Comparison of ENCODE assay signal across 25 cellular contexts in the genomic region with DNA sequence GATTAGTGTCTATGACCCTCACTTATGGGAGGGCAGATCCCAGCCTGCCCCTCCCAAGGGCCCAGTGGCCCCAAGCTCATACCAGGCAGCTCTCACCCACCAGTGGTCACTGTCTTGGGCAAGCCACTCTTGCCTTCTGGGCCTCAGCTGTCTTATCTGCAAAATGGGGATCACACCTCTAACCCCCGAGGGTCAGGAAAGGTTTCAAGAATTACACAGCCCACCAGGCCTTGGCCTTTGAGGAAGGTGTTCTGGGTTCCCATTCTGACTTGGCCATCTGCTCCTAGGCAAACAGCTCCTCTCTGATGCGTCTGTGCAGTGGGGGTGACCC. TPM values are rescaled to one million over a fixed set of nuclear protein-coding genes. Genes with fewer than 3 reads are reported as not detected.
A peak's percentile ranks its signal among the peaks of the same experiment; 100 is the strongest.
DNase-seq lines count a peak whose midpoint lies in the region; ATAC-seq and TF ChIP-seq lines count a peak whose summit lies in the region.
"Had no signal": no experiment of that assay in that cellular context is flagged by ENCODE, and none has a peak within 500 bp of the region (broad histone marks: within the 10 kb centered on the region; RNA-seq: fewer than 3 reads in every experiment).

No MANE protein-coding gene starts in this region.

- H4K20me1 ChIP-seq in GM23338 (replicated peaks; ENCODE audit: insufficient read depth) = no peaks in the 10 kb centered on the region

- no peak overlapping the region for H3K4me3 Mint-ChIP-seq in activated T-helper 1 cell treated with anti-CD3 and anti-CD28 coated beads, Interleukin-12 subunit alpha, Interleukin-12 subunit beta, Interleukin-2, Interleukin-4 antibody, amounts not matched to agents 30 ng/mL and 10 ng/mL and 1 ng/mL, durations not matched to agents 14 hours and 24 hours and 36 hours
- H3K4me3 Mint-ChIP-seq in naive thymus-derived CD4-positive, alpha-beta T cell = no peak overlapping the region
- H3K4me3 Mint-ChIP-seq in GM23338 = no peak overlapping the region
- H3K4me3 Mint-ChIP-seq: nephron progenitor cell had no signal

- no peak overlapping the region for H2AFZ ChIP-seq in GM23338

- POLR2A ChIA-PET in naive thymus-derived CD4-positive, alpha-beta T cell (lab: Charles Lee) = interaction anchor here (0.5 to 3.7 kb wide), 3 partner anchors 13 to 714 kb away, joined by 7 to 26 read pairs (median 8); no protein-coding TSS in a partner anchor

- H3K4me3 ChIP-seq in naive thymus-derived CD4-positive, alpha-beta T cell (ENCODE audit: low read length) = peak overlapping the region; percentile 24
- H3K4me3 ChIP-seq in GM23338 = no peak overlapping the region
- H3K4me3 ChIP-seq: heart left ventricle, testis had no signal

- peaks cover 55% of the 10 kb centered on the region for H3K36me3 Mint-ChIP-seq in activated T-helper 1 cell treated with anti-CD3 and anti-CD28 coated beads, Interleukin-12 subunit alpha, Interleukin-12 subunit beta, Interleukin-2, Interleukin-4 antibody, amounts not matched to agents 30 ng/mL and 10 ng/mL and 1 ng/mL, durations not matched to agents 14 hours and 24 hours and 36 hours (ENCODE audit: low read depth)
- H3K36me3 Mint-ChIP-seq in naive thymus-derived CD4-positive, alpha-beta T cell = peaks cover 0 to 32% (median 3%) of the 10 kb centered on the region in 5 donors
- no peaks in the 10 kb centered on the region for H3K36me3 Mint-ChIP-seq in GM23338 (ENCODE audit: low read depth)

- no peaks in the 10 kb centered on the region for H3K9me2 ChIP-seq in GM23338 (ENCODE audit: insufficient read depth)

- H3K27me3 Mint-ChIP-seq in activated T-helper 1 cell treated with anti-CD3 and anti-CD28 coated beads, Interleukin-12 subunit alpha, Interleukin-12 subunit beta, Interleukin-2, Interleukin-4 antibody, amounts not matched to agents 30 ng/mL and 10 ng/mL and 1 ng/mL, durations not matched to agents 14 hours and 24 hours and 36 hours (ENCODE audit: insufficient read depth) = no peaks in the 10 kb centered on the region
- no peaks in the 10 kb centered on the region for H3K27me3 Mint-ChIP-seq in naive thymus-derived CD4-positive, alpha-beta T cell
- peaks cover 20% of the 10 kb centered on the region for H3K27me3 Mint-ChIP-seq in GM23338 (ENCODE audit: insufficient read depth, low read depth, poor library complexity)

- peak overlapping the region; percentile 72 for H3K27ac ChIP-seq in naive thymus-derived CD4-positive, alpha-beta T cell (ENCODE audit: low read depth, low read length)
- H3K27ac ChIP-seq in GM23338 (ENCODE audit: low read depth) = no peak overlapping the region
- H3K27ac ChIP-seq: C4-2B, testis had no signal

- no peaks in the 10 kb centered on the region for H3K27me3 ChIP-seq in naive thymus-derived CD4-positive, alpha-beta T cell (ENCODE audit: control insufficient read depth in 2 of 2, insufficient read depth in 2 of 2, low read length in 2 of 2)
- no peaks in the 10 kb centered on the region for H3K27me3 ChIP-seq in GM23338 (ENCODE audit: insufficient read depth)
- H3K27me3 ChIP-seq: testis had no signal

- H3K36me3 ChIP-seq in naive thymus-derived CD4-positive, alpha-beta T cell (ENCODE audit: control insufficient read depth in 2 of 3, insufficient read depth in 3 of 3, low read length in 3 of 3) = peaks cover 26 to 100% (median 35%) of the 10 kb centered on the region in 3 experiments
- no peaks in the 10 kb centered on the region for H3K36me3 ChIP-seq in GM23338 (ENCODE audit: insufficient read depth)

- no peaks in the 10 kb centered on the region for H3K9me3 ChIP-seq in naive thymus-derived CD4-positive, alpha-beta T cell (ENCODE audit: control insufficient read depth in 2 of 3, low read length in 3 of 3)
- H3K9me3 ChIP-seq: heart left ventricle, testis had no signal

- H3K79me2 ChIP-seq in GM23338 (replicated peaks; ENCODE audit: insufficient read depth) = no peaks in the 10 kb centered on the region

- H3K27ac Mint-ChIP-seq in activated T-helper 1 cell treated with anti-CD3 and anti-CD28 coated beads, Interleukin-12 subunit alpha, Interleukin-12 subunit beta, Interleukin-2, Interleukin-4 antibody, amounts not matched to agents 30 ng/mL and 10 ng/mL and 1 ng/mL, durations not matched to agents 14 hours and 24 hours and 36 hours = peak overlapping the region; percentile 84
- peak overlapping the region in 5 of 9 donors; percentile 3 to 87 (median 71) for H3K27ac Mint-ChIP-seq in naive thymus-derived CD4-positive, alpha-beta T cell
- H3K27ac Mint-ChIP-seq in GM23338 = no peak overlapping the region
- H3K27ac Mint-ChIP-seq: nephron progenitor cell had no signal

- H3K4me2 ChIP-seq in GM23338 = no peak overlapping the region

- H3K9me3 Mint-ChIP-seq in activated T-helper 1 cell treated with anti-CD3 and anti-CD28 coated beads, Interleukin-12 subunit alpha, Interleukin-12 subunit beta, Interleukin-2, Interleukin-4 antibody, amounts not matched to agents 30 ng/mL and 10 ng/mL and 1 ng/mL, durations not matched to agents 14 hours and 24 hours and 36 hours = no peaks in the 10 kb centered on the region
- no peaks in the 10 kb centered on the region for H3K9me3 Mint-ChIP-seq in naive thymus-derived CD4-positive, alpha-beta T cell
- no peaks in the 10 kb centered on the region; the same call in 2 of the 3 replicates for H3K9me3 Mint-ChIP-seq in GM23338
- H3K9me3 Mint-ChIP-seq: nephron progenitor cell had no signal

- TF ChIP-seq CTCF in GM23338 (conservative IDR thresholded peaks at IDR 0.05; ENCODE audit: low read depth in 2 of 2) = no peak

- DNase-seq in stimulated activated CD4-positive, alpha-beta T cell treated with anti-CD3 and anti-CD28 coated beads, Interleukin-15, amount 100 ng/mL, for 24 hours = peak; percentile 6
- DNase-seq in stimulated activated CD4-positive, alpha-beta T cell treated with anti-CD3 and anti-CD28 coated beads, Interleukin-4, amount 100 ng/mL, for 4 hours = no peak
- DNase-seq in activated T-helper 1 cell treated with anti-CD3 and anti-CD28 coated beads, Interleukin-12 subunit alpha, Interleukin-12 subunit beta, Interleukin-2, Interleukin-4 antibody, amounts not matched to agents 30 ng/mL and 10 ng/mL and 1 ng/mL, durations not matched to agents 14 hours and 24 hours and 36 hours (ENCODE audit: low spot score) = no peak
- no peak for DNase-seq in naive thymus-derived CD4-positive, alpha-beta T cell
- no peak for DNase-seq in DMS79 treated with DMSO at 0.1 percent for 48 hours (lab: John Stamatoyannopoulos, UW)
- no peak for DNase-seq in foreskin melanocyte
- DNase-seq in GM23338 (ENCODE audit: low spot score) = no peak
- DNase-seq: activated naive CD4-positive, alpha-beta T cell; central memory CD4-positive, alpha-beta T cell; DMS 273 treated with DMSO at 0.1 percent for 48 hours; HCEC 1CT; heart left ventricle; NCI-H1105 treated with DMSO at 0.1 percent for 48 hours; NCI-H2081 treated with DMSO at 0.1 percent for 48 hours; NCI-H446 treated with DMSO at 0.1 percent for 48 hours; OCI-M1; Right ventricle myocardium superior; SW 1271; testis had no signal

- H3F3A ChIP-seq in GM23338 (replicated peaks; ENCODE audit: low read depth) = no peaks in the 10 kb centered on the region

- no peak for ATAC-seq in naive thymus-derived CD4-positive, alpha-beta T cell
- ATAC-seq in GM19395 (IDR thresholded peaks at IDR 0.05; ENCODE audit: unreplicated experiment) = no peak
- no peak for ATAC-seq in GM23338
- ATAC-seq: heart left ventricle, left lobe of liver had no signal

- H3K4me1 ChIP-seq in naive thymus-derived CD4-positive, alpha-beta T cell (ENCODE audit: control insufficient read depth in 2 of 2, insufficient read depth in 2 of 2, low read length in 2 of 2) = peaks cover 9 to 98% of the 10 kb centered on the region in 2 donors
- H3K4me1 ChIP-seq in GM23338 (ENCODE audit: insufficient read depth) = peaks cover 8% of the 10 kb centered on the region; the same call in 1 of the 2 replicates
- H3K4me1 ChIP-seq: testis had no signal

- peaks cover 33% of the 10 kb centered on the region for H3K4me1 Mint-ChIP-seq in activated T-helper 1 cell treated with anti-CD3 and anti-CD28 coated beads, Interleukin-12 subunit alpha, Interleukin-12 subunit beta, Interleukin-2, Interleukin-4 antibody, amounts not matched to agents 30 ng/mL and 10 ng/mL and 1 ng/mL, durations not matched to agents 14 hours and 24 hours and 36 hours (ENCODE audit: low read depth)
- peaks cover 29 to 81% (median 41%) of the 10 kb centered on the region in 7 donors for H3K4me1 Mint-ChIP-seq in naive thymus-derived CD4-positive, alpha-beta T cell
- peaks cover 25% of the 10 kb centered on the region for H3K4me1 Mint-ChIP-seq in GM23338

- intact Hi-C loops in activated T-helper 1 cell treated with anti-CD3 and anti-CD28 coated beads, Interleukin-12 subunit alpha, Interleukin-12 subunit beta, Interleukin-2, Interleukin-4 antibody, amounts not matched to agents 30 ng/mL and 10 ng/mL and 1 ng/mL, durations not matched to agents 14 hours and 24 hours and 36 hours (cut with micrococcal nuclease) = no loop called here
- intact Hi-C loops in naive thymus-derived CD4-positive, alpha-beta T cell (cut with micrococcal nuclease) = loop anchor here in 1 of 2 donors (5.0 kb wide), 1 partner anchor 66 kb away; no protein-coding TSS in a partner anchor

- CTCF ChIA-PET in naive thymus-derived CD4-positive, alpha-beta T cell (lab: Charles Lee) = interaction anchor here (1.6 kb wide), 1 partner anchor 65 kb away, joined by 5 read pairs; no protein-coding TSS in a partner anchor

TF ChIP-seq in GM23338, 12 proteins besides CTCF, POLR2A, EP300 and RAD21 (continues in another document):
- TF ChIP-seq EZH2phosphoT487 (IDR thresholded peaks at IDR 0.05; ENCODE audit: unreplicated experiment) (no peak), STAT1 (IDR thresholded peaks at IDR 0.05; ENCODE audit: unreplicated experiment) (no peak), ZNF331 (CRISPR knock-in tag; IDR thresholded peaks at IDR 0.05; ENCODE audit: low read depth) (no peak), JUNB (IDR thresholded peaks at IDR 0.05; ENCODE audit: unreplicated experiment) (no peak), POLR2AphosphoS5 (IDR thresholded peaks at IDR 0.05; ENCODE audit: low read depth) (no peak)

RNA-seq across cellular contexts. Expression of a gene that starts 16.8 kb away (rescaled TPM):
- total RNA-seq in activated T-helper 1 cell treated with anti-CD3 and anti-CD28 coated beads, Interleukin-12 subunit alpha, Interleukin-12 subunit beta, Interleukin-2, Interleukin-4 antibody, amounts not matched to agents 30 ng/mL and 10 ng/mL and 1 ng/mL, durations not matched to agents 14 hours and 24 hours and 36 hours = 133 and 140 TPM in 2 replicates
- total RNA-seq in naive thymus-derived CD4-positive, alpha-beta T cell = 100 to 1,000 TPM in 2 of 5 experiments, 10 to 100 TPM in 3; 71.4 to 135 (median 96.9) TPM
- 10 to 100 TPM; 14.2 to 25.8 TPM for polyA plus RNA-seq in naive thymus-derived CD4-positive, alpha-beta T cell
- 0.12 and 0.73 TPM in 2 replicates for total RNA-seq in GM23338 (2014; rRNA removed; shearing (Covaris generic))
- polyA plus RNA-seq in GM23338 (2016; fragmentation: Nextera tagmentation; extraction: Ambion mirVana) = 0.23 and 0.26 TPM in 2 replicates
- total RNA-seq: dermis microvascular lymphatic vessel endothelial cell had no signal
- polyA plus RNA-seq: AG04450 had no signal

Comparison
In these comparisons a context has a peak if more than half of its experiments do, and no peak if none do; other contexts are left out.
1. RNA of a gene that starts 16.8 kb away (total RNA-seq): 133 to 140 TPM in activated T-helper 1 cell treated with anti-CD3 and anti-CD28 coated beads, Interleukin-12 subunit alpha, Interleukin-12 subunit beta, Interleukin-2, Interleukin-4 antibody, amounts not matched to agents 30 ng/mL and 10 ng/mL and 1 ng/mL, durations not matched to agents 14 hours and 24 hours and 36 hours and 71.4 to 135 TPM in naive thymus-derived CD4-positive, alpha-beta T cell; 0.12 to 0.73 TPM in GM23338; every median in the first group is over 10 times any median in the second.